16 cellular contexts compared by ENCODE assay signal in genomic region chr13:51717786-51718398, GRCh38.
A peak's percentile ranks its signal among the peaks of the same experiment; 100 is the strongest.
DNase-seq lines count a peak whose midpoint lies in the region; ATAC-seq and TF ChIP-seq lines count a peak whose summit lies in the region.
"Had no signal": no experiment of that assay in that cellular context is flagged by ENCODE, and none has a peak within 500 bp of the region (broad histone marks: within the 10 kb centered on the region; RNA-seq: fewer than 3 reads in every experiment).

No MANE protein-coding gene starts in this region.

- 85 to 87% methylated on average over 1 of the region's 1 CpG for WGBS in lower leg skin, 2 donors

- peaks cover 18% of the 10 kb centered on the region for H3K36me3 ChIP-seq in osteoblast (ENCODE audit: insufficient read depth, low read length)
- H3K36me3 ChIP-seq: BE2C, thyroid gland had no signal

- H4K20me1 ChIP-seq in osteoblast (ENCODE audit: insufficient read depth, low read length) = no peaks in the 10 kb centered on the region

- H3K79me2 ChIP-seq in osteoblast (ENCODE audit: insufficient read depth, low read length) = peaks cover 40% of the 10 kb centered on the region

- no peaks in the 10 kb centered on the region for H3K27me3 ChIP-seq in osteoblast (ENCODE audit: insufficient read depth, low read length)
- H3K27me3 ChIP-seq: BE2C, neutrophil, thyroid gland had no signal

- no peak overlapping the region for H2AFZ ChIP-seq in osteoblast (ENCODE audit: low read length)

- intact Hi-C loops in lower leg skin (cut with DNase I; ENCODE audit: low total_unique reads) = no loop called here

- H3K4me1 ChIP-seq in osteoblast (ENCODE audit: insufficient read depth, low read length) = peaks cover 25% of the 10 kb centered on the region
- H3K4me1 ChIP-seq: BE2C had no signal

- no peak overlapping the region for H3K4me3 ChIP-seq in osteoblast (ENCODE audit: insufficient read depth, low read length)
- H3K4me3 ChIP-seq in lower leg skin (ENCODE audit: low read depth, poor library complexity, severe bottlenecking) = no peak overlapping the region
- H3K4me3 ChIP-seq: thyroid gland had no signal

- no peaks in the 10 kb centered on the region for H3K9me3 ChIP-seq in osteoblast (ENCODE audit: low read depth, low read length)
- H3K9me3 ChIP-seq: BE2C, neutrophil, thyroid gland had no signal

- H3K4me2 ChIP-seq in osteoblast (ENCODE audit: insufficient read depth, low read length) = peak overlapping the region; percentile 19

- TF ChIP-seq POLR2A in lower leg skin (IDR thresholded peaks at IDR 0.05) = no peak

- TF ChIP-seq CTCF in osteoblast (IDR thresholded peaks at IDR 0.05; ENCODE audit: extremely low read depth, low read depth, low read length) (no peak), lower leg skin (IDR thresholded peaks at IDR 0.05) (no peak)

- DNase-seq in EL (peak; percentile 20), NCI-H1436 (lab: John Stamatoyannopoulos, UW) (peak; percentile 74), cerebellum (ENCODE audit: low spot score) (peak; percentile 9), osteoblast (ENCODE audit: insufficient read length, low spot score, missing footprints) (peak; percentile 49), SW 1271 (lab: John Stamatoyannopoulos, UW) (no peak), lower leg skin (ENCODE audit: low spot score in 2 of 2) (no peak)
- DNase-seq in stimulated activated naive CD4-positive, alpha-beta T cell (lab: John Stamatoyannopoulos, UW) = no peak
- DNase-seq: activated gamma-delta T cell; BE2C; kidney glomerular epithelial cell; stimulated activated CD4-positive, alpha-beta T cell treated with anti-CD3 and anti-CD28 coated beads, Interleukin-4, amount 100 ng/mL, for 24 hours; stimulated activated CD8-positive, alpha-beta memory T cell treated with anti-CD3 and anti-CD28 coated beads, Interleukin-4, amount 100 ng/mL, for 48 hours; T-helper 1 cell; thyroid gland had no signal

- ATAC-seq in GM21381 (IDR thresholded peaks at IDR 0.05; ENCODE audit: unreplicated experiment) = no peak

- H3K27ac ChIP-seq in osteoblast (ENCODE audit: low read depth, low read length) = peak overlapping the region; percentile 67
- H3K27ac ChIP-seq: neutrophil, thyroid gland had no signal

Comparison
In these comparisons a context has a peak if more than half of its experiments do, and no peak if none do; other contexts are left out.
1. DNase-seq: peak in EL (single experiment), NCI-H1436 (single experiment), cerebellum (single experiment) and osteoblast (single experiment); none in SW 1271 (0 of 2), stimulated activated naive CD4-positive, alpha-beta T cell (0 of 6) and lower leg skin (0 of 2).